Comparison of ENCODE assay signal across 16 cellular contexts in the genomic region with DNA sequence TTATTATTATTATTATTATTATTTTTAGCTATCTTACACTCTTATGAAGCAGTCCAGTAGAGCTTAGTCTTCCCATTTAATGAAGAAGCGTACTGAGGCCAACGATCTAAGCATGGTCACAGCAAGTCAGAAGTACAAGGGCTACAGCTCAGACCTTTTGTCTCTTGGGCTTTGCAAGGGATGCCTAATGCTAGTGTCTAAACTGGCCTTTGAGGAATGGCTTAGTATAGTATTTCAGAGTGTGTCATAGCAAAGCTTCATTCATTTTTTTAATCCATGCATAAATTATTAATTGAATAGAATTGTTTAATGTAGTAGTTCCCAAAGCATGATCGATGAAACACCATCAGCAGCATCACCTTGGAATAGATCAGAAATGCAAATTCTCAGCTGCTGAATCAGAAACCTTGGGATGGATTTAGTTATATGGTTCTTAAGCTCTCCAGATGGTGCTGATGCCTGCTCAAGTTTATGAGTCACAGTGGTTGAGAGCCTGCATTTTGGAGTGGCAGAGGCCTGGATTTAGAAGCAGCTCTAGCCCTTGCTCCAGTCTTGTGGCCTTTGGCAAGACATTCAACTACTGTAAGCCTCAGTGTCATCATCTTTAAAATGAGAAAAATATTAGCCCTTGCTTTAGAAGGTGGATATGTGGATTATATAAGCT. TPM values are rescaled to one million over a fixed set of nuclear protein-coding genes. Genes with fewer than 3 reads are reported as not detected.
DNase-seq lines count a peak whose midpoint lies in the region; TF ChIP-seq lines count a peak whose summit lies in the region.
"Had no signal": no experiment of that assay in that cellular context is flagged by ENCODE, and none has a peak within 500 bp of the region (broad histone marks: within the 10 kb centered on the region; RNA-seq: fewer than 3 reads in every experiment).

No MANE protein-coding gene starts in this region.

- H3K36me3 ChIP-seq in adipocyte (ENCODE audit: control insufficient read depth, insufficient read depth, low read length, severe bottlenecking): no peaks in the 10 kb centered on the region
- H3K36me3 ChIP-seq in mesendoderm (ENCODE audit: control insufficient read depth, insufficient read depth, low read length): no peaks in the 10 kb centered on the region
- H3K36me3 ChIP-seq: prostate gland had no signal

- no peak overlapping the region for H4K8ac ChIP-seq in mesendoderm (ENCODE audit: low read depth, low read length)

- no peak overlapping the region for H3K4me3 ChIP-seq in adipocyte (ENCODE audit: low read length)
- H3K4me3 ChIP-seq in mesendoderm (ENCODE audit: low read length): no peak overlapping the region
- H3K4me3 ChIP-seq: prostate gland had no signal

- H3K4me1 ChIP-seq in adipocyte (ENCODE audit: control insufficient read depth, insufficient read depth, low read length) (no peaks in the 10 kb centered on the region), mesendoderm (ENCODE audit: control insufficient read depth, low read depth, low read length) (no peaks in the 10 kb centered on the region)
- H3K4me1 ChIP-seq: prostate gland had no signal

- H2BK15ac ChIP-seq in mesendoderm (replicated peaks; ENCODE audit: low read depth): no peak overlapping the region

- peak; percentile 81 for DNase-seq in AG08396 (ENCODE audit: low spot score)
- peak; percentile 23 for DNase-seq in HK-2 (ENCODE audit: unreplicated experiment)
- DNase-seq in adipocyte (ENCODE audit: low read depth): peak; percentile 83
- DNase-seq in hepatic stellate cell (ENCODE audit: low spot score): peak; percentile 65
- no peak for DNase-seq in GM13977 (ENCODE audit: low spot score)
- no peak for DNase-seq in Kasumi-1 (lab: John Stamatoyannopoulos, UW)
- DNase-seq in mesendoderm: no peak
- no peak for DNase-seq in activated CD4-positive, CD25-positive, alpha-beta regulatory T cell (lab: John Stamatoyannopoulos, UW)
- DNase-seq: activated CD4-positive, alpha-beta memory T cell treated with anti-CD3 and anti-CD28 coated beads, Interleukin-2, amount 10 ng/mL, durations not matched to agents 7 days and 5 days; central memory CD4-positive, alpha-beta T cell; MM.1S; NCI-H2227 treated with DMSO at 0.1 percent for 48 hours; stimulated activated CD4-positive, alpha-beta T cell treated with anti-CD3 and anti-CD28 coated beads, Interleukin-4, amount 100 ng/mL, for 1 hour; stimulated activated naive B cell treated with anti-CD40 and anti-IgM and Interleukin-4, amounts not matched to agents 10 μg/mL and 1 μg/mL and 100 μg/mL, for 72 hours had no signal

- H3K27ac ChIP-seq in mesendoderm (ENCODE audit: low read depth, low read length): no peak overlapping the region
- H3K27ac ChIP-seq: prostate gland had no signal

- H3K56ac ChIP-seq in mesendoderm (ENCODE audit: low read length): no peak overlapping the region

- H2AK5ac ChIP-seq in mesendoderm (ENCODE audit: low read length): no peak overlapping the region

- H2BK5ac ChIP-seq in mesendoderm (ENCODE audit: low read length): no peak overlapping the region

- H3K9me3 ChIP-seq in adipocyte (ENCODE audit: control insufficient read depth, low read length): no peaks in the 10 kb centered on the region
- H3K9me3 ChIP-seq: prostate gland had no signal

- no peak overlapping the region for H3K4ac ChIP-seq in mesendoderm (ENCODE audit: low read depth, low read length)

- H3K27me3 ChIP-seq in adipocyte (replicated peaks; ENCODE audit: control insufficient read depth, insufficient read depth, low read length) (peaks cover 4% of the 10 kb centered on the region), mesendoderm (ENCODE audit: insufficient read depth, low read length, poor library complexity) (no peaks in the 10 kb centered on the region)

- H3K79me1 ChIP-seq in mesendoderm (ENCODE audit: low read length): no peaks in the 10 kb centered on the region

- no peak overlapping the region for H3K18ac ChIP-seq in mesendoderm (ENCODE audit: low read length)

- H4K5ac ChIP-seq in mesendoderm (ENCODE audit: low read length): no peak overlapping the region

- in situ Hi-C loops in GM13977 (cut with MboI; ENCODE audit: low pct_unique_long_range_greater_than_20kb, low sequenced_read_pairs, unreplicated experiment): no loop called here

- WGBS in mesendoderm (ENCODE audit: extremely low coverage, insufficient coverage, low lambda C conversion rate): no CpG with 5 or more reads among the region's 3 CpGs

- H3K79me2 ChIP-seq in mesendoderm (ENCODE audit: control insufficient read depth, insufficient read depth, low read length): no peaks in the 10 kb centered on the region

- no peak overlapping the region for H3K23ac ChIP-seq in mesendoderm (ENCODE audit: low read length)

- no peak for TF ChIP-seq CTCF in GM13977 (IDR thresholded peaks at IDR 0.05; ENCODE audit: extremely low read depth, insufficient read depth, missing control alignments)

- H3K9ac ChIP-seq in adipocyte (ENCODE audit: low read length) (no peak overlapping the region), mesendoderm (ENCODE audit: low read length) (no peak overlapping the region)

- no peak overlapping the region for H3K4me2 ChIP-seq in mesendoderm (ENCODE audit: low read length)

- H2BK120ac ChIP-seq in mesendoderm (ENCODE audit: low read depth, low read length): no peak overlapping the region

RNA-seq across cellular contexts. Expression of gene IL12B, which starts 6.1 kb away (rescaled TPM):
- 0.01 TPM for polyA plus RNA-seq in mesendoderm (2013, experiment 1 of 2)
- 0.03 TPM for polyA plus RNA-seq in mesendoderm (2013, experiment 2 of 2)
- polyA plus RNA-seq: CD14-positive monocyte had no signal

Comparison
In these comparisons a context has a peak if more than half of its experiments do, and no peak if none do; other contexts are left out.
1. DNase-seq: peak in AG08396 (single experiment), HK-2 (single experiment), adipocyte (single experiment) and hepatic stellate cell (single experiment); none in GM13977 (single experiment), Kasumi-1 (0 of 2), mesendoderm (single experiment) and activated CD4-positive, CD25-positive, alpha-beta regulatory T cell (0 of 4).